Comparison of ENCODE assay signal across 1 cellular context in the genomic region with DNA sequence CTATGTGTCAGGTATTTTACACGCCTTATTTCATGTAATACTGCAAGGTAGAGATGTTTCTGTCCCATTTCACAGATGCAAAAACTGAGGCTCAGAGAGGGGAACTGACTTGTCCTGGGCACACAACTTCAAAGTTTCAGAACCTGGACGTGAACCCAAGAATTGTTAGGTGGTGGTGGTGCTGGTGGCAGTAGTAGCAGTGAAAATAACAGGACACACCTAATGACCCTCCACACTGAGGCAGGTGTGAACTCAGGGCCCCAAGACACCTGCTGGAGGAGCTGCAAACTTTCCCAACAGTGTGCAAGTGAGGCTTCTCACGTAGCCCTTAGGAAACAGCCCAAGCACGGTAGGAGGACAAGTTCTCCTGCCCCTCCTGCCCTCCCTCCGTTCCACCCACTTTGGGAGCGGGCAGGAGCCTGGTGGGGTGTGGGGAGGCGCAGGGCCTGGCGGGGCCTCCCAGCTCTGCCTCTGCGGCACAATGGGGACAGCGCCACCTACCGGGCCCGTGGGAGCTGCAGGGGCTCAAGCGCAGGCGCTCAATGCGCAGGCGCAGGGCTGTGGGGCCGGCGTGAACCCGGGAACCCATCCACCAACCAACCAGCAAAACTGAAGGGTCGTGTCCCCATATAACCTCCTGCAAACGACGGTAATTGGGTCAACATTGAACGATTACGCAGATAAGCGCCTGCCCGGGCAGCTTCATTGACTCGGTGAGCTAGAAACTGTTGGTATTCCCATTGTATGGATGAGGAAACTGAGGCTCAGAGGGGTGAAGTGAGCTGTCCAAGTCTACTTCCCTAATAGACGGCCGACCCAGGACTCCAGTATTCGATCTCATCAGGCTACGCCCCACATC.
TF ChIP-seq lines count a peak whose summit lies in the region.

No MANE protein-coding gene starts in this region.

TF ChIP-seq in K562, 482 proteins besides CTCF, POLR2A, EP300 and RAD21 (continued from another document and continues in another):
- TF ChIP-seq, protein P1, sequence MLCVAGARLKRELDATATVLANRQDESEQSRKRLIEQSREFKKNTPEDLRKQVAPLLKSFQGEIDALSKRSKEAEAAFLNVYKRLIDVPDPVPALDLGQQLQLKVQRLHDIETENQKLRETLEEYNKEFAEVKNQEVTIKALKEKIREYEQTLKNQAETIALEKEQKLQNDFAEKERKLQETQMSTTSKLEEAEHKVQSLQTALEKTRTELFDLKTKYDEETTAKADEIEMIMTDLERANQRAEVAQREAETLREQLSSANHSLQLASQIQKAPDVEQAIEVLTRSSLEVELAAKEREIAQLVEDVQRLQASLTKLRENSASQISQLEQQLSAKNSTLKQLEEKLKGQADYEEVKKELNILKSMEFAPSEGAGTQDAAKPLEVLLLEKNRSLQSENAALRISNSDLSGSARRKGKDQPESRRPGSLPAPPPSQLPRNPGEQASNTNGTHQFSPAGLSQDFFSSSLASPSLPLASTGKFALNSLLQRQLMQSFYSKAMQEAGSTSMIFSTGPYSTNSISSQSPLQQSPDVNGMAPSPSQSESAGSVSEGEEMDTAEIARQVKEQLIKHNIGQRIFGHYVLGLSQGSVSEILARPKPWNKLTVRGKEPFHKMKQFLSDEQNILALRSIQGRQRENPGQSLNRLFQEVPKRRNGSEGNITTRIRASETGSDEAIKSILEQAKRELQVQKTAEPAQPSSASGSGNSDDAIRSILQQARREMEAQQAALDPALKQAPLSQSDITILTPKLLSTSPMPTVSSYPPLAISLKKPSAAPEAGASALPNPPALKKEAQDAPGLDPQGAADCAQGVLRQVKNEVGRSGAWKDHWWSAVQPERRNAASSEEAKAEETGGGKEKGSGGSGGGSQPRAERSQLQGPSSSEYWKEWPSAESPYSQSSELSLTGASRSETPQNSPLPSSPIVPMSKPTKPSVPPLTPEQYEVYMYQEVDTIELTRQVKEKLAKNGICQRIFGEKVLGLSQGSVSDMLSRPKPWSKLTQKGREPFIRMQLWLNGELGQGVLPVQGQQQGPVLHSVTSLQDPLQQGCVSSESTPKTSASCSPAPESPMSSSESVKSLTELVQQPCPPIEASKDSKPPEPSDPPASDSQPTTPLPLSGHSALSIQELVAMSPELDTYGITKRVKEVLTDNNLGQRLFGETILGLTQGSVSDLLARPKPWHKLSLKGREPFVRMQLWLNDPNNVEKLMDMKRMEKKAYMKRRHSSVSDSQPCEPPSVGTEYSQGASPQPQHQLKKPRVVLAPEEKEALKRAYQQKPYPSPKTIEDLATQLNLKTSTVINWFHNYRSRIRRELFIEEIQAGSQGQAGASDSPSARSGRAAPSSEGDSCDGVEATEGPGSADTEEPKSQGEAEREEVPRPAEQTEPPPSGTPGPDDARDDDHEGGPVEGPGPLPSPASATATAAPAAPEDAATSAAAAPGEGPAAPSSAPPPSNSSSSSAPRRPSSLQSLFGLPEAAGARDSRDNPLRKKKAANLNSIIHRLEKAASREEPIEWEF (CRISPR knock-in tag; IDR thresholded peaks at IDR 0.05): no peak
- TF ChIP-seq ZNF445 (CRISPR knock-in tag; IDR thresholded peaks at IDR 0.05; ENCODE audit: low read depth) (no peak), PRPF4 (IDR thresholded peaks at IDR 0.05; ENCODE audit: insufficient read depth, low read depth, low read length, poor library complexity, severe bottlenecking) (no peak), ELF4 (CRISPR knock-in tag; IDR thresholded peaks at IDR 0.05) (no peak), KLF6 (CRISPR knock-in tag; IDR thresholded peaks at IDR 0.05; ENCODE audit: borderline replicate concordance) (no peak), MBD2 (IDR thresholded peaks at IDR 0.05; ENCODE audit: borderline replicate concordance, low read depth) (no peak), TAF9B (IDR thresholded peaks at IDR 0.05; ENCODE audit: partially characterized antibody) (no peak), GATA2 (CRISPR knock-in tag; IDR thresholded peaks at IDR 0.05) (no peak), ZEB2 (IDR thresholded peaks at IDR 0.05) (no peak), ZKSCAN8 (CRISPR knock-in tag; IDR thresholded peaks at IDR 0.05) (no peak), HMG20A (CRISPR knock-in tag; conservative IDR thresholded peaks at IDR 0.05) (no peak), ZNF140 (CRISPR knock-in tag; IDR thresholded peaks at IDR 0.05) (no peak), FOXA1 (IDR thresholded peaks at IDR 0.05; ENCODE audit: borderline replicate concordance) (no peak), RBBP5 (IDR thresholded peaks at IDR 0.05; ENCODE audit: borderline replicate concordance, insufficient read depth, low read length, poor library complexity, severe bottlenecking) (no peak), NBN (IDR thresholded peaks at IDR 0.05; ENCODE audit: low read depth) (no peak), BACH1 (tag; IDR thresholded peaks at IDR 0.05) (no peak), CBX2 (IDR thresholded peaks at IDR 0.05; ENCODE audit: insufficient read depth, low read length, poor library complexity, severe bottlenecking) (no peak), ZNF695 (CRISPR knock-in tag; IDR thresholded peaks at IDR 0.05) (no peak), YY1 (IDR thresholded peaks at IDR 0.05; ENCODE audit: borderline replicate concordance in 1 of 3, control insufficient read depth in 1 of 3, extremely low read depth in 1 of 3, insufficient read depth in 3 of 3, insufficient read length in 1 of 3, insufficient replicate concordance in 2 of 3, low read depth in 1 of 3, low read length in 2 of 3) (no peak), NELFE (IDR thresholded peaks at IDR 0.05; ENCODE audit: insufficient read depth, insufficient read length) (no peak), PYGO2 (tag; IDR thresholded peaks at IDR 0.05) (no peak), SRSF1 (IDR thresholded peaks at IDR 0.05; ENCODE audit: low read depth, low read length) (no peak), GATAD2A (IDR thresholded peaks at IDR 0.05) (no peak)
- TF ChIP-seq, protein P2, sequence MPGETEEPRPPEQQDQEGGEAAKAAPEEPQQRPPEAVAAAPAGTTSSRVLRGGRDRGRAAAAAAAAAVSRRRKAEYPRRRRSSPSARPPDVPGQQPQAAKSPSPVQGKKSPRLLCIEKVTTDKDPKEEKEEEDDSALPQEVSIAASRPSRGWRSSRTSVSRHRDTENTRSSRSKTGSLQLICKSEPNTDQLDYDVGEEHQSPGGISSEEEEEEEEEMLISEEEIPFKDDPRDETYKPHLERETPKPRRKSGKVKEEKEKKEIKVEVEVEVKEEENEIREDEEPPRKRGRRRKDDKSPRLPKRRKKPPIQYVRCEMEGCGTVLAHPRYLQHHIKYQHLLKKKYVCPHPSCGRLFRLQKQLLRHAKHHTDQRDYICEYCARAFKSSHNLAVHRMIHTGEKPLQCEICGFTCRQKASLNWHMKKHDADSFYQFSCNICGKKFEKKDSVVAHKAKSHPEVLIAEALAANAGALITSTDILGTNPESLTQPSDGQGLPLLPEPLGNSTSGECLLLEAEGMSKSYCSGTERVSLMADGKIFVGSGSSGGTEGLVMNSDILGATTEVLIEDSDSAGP (CRISPR knock-in tag; IDR thresholded peaks at IDR 0.05): no peak
- TF ChIP-seq, protein P3, sequence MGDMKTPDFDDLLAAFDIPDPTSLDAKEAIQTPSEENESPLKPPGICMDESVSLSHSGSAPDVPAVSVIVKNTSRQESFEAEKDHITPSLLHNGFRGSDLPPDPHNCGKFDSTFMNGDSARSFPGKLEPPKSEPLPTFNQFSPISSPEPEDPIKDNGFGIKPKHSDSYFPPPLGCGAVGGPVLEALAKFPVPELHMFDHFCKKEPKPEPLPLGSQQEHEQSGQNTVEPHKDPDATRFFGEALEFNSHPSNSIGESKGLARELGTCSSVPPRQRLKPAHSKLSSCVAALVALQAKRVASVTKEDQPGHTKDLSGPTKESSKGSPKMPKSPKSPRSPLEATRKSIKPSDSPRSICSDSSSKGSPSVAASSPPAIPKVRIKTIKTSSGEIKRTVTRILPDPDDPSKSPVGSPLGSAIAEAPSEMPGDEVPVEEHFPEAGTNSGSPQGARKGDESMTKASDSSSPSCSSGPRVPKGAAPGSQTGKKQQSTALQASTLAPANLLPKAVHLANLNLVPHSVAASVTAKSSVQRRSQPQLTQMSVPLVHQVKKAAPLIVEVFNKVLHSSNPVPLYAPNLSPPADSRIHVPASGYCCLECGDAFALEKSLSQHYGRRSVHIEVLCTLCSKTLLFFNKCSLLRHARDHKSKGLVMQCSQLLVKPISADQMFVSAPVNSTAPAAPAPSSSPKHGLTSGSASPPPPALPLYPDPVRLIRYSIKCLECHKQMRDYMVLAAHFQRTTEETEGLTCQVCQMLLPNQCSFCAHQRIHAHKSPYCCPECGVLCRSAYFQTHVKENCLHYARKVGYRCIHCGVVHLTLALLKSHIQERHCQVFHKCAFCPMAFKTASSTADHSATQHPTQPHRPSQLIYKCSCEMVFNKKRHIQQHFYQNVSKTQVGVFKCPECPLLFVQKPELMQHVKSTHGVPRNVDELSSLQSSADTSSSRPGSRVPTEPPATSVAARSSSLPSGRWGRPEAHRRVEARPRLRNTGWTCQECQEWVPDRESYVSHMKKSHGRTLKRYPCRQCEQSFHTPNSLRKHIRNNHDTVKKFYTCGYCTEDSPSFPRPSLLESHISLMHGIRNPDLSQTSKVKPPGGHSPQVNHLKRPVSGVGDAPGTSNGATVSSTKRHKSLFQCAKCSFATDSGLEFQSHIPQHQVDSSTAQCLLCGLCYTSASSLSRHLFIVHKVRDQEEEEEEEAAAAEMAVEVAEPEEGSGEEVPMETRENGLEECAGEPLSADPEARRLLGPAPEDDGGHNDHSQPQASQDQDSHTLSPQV (IDR thresholded peaks at IDR 0.05): no peak
- TF ChIP-seq, protein P4, sequence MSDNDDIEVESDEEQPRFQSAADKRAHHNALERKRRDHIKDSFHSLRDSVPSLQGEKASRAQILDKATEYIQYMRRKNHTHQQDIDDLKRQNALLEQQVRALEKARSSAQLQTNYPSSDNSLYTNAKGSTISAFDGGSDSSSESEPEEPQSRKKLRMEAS (CRISPR knock-in tag; IDR thresholded peaks at IDR 0.05): peak; percentile 54
- TF ChIP-seq, protein P5, sequence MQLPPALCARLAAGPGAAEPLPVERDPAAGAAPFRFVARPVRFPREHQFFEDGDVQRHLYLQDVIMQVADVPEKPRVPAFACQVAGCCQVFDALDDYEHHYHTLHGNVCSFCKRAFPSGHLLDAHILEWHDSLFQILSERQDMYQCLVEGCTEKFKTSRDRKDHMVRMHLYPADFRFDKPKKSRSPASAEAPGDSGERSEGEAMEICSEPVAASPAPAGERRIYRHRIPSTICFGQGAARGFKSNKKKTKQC (CRISPR knock-in tag; IDR thresholded peaks at IDR 0.05): no peak
- TF ChIP-seq, protein P6, sequence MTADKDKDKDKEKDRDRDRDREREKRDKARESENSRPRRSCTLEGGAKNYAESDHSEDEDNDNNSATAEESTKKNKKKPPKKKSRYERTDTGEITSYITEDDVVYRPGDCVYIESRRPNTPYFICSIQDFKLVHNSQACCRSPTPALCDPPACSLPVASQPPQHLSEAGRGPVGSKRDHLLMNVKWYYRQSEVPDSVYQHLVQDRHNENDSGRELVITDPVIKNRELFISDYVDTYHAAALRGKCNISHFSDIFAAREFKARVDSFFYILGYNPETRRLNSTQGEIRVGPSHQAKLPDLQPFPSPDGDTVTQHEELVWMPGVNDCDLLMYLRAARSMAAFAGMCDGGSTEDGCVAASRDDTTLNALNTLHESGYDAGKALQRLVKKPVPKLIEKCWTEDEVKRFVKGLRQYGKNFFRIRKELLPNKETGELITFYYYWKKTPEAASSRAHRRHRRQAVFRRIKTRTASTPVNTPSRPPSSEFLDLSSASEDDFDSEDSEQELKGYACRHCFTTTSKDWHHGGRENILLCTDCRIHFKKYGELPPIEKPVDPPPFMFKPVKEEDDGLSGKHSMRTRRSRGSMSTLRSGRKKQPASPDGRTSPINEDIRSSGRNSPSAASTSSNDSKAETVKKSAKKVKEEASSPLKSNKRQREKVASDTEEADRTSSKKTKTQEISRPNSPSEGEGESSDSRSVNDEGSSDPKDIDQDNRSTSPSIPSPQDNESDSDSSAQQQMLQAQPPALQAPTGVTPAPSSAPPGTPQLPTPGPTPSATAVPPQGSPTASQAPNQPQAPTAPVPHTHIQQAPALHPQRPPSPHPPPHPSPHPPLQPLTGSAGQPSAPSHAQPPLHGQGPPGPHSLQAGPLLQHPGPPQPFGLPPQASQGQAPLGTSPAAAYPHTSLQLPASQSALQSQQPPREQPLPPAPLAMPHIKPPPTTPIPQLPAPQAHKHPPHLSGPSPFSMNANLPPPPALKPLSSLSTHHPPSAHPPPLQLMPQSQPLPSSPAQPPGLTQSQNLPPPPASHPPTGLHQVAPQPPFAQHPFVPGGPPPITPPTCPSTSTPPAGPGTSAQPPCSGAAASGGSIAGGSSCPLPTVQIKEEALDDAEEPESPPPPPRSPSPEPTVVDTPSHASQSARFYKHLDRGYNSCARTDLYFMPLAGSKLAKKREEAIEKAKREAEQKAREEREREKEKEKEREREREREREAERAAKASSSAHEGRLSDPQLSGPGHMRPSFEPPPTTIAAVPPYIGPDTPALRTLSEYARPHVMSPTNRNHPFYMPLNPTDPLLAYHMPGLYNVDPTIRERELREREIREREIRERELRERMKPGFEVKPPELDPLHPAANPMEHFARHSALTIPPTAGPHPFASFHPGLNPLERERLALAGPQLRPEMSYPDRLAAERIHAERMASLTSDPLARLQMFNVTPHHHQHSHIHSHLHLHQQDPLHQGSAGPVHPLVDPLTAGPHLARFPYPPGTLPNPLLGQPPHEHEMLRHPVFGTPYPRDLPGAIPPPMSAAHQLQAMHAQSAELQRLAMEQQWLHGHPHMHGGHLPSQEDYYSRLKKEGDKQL (CRISPR knock-in tag; IDR thresholded peaks at IDR 0.05; ENCODE audit: borderline replicate concordance): no peak
- TF ChIP-seq, protein P7, sequence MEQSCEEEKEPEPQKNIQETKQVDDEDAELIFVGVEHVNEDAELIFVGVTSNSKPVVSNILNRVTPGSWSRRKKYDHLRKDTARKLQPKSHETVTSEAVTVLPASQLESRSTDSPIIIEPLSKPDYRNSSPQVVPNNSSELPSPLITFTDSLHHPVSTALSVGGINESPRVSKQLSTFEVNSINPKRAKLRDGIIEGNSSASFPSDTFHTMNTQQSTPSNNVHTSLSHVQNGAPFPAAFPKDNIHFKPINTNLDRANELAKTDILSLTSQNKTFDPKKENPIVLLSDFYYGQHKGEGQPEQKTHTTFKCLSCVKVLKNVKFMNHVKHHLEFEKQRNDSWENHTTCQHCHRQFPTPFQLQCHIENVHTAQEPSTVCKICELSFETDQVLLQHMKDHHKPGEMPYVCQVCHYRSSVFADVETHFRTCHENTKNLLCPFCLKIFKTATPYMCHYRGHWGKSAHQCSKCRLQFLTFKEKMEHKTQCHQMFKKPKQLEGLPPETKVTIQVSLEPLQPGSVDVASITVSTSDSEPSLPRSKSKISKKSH (CRISPR knock-in tag; IDR thresholded peaks at IDR 0.05): no peak
- TF ChIP-seq, protein P8, sequence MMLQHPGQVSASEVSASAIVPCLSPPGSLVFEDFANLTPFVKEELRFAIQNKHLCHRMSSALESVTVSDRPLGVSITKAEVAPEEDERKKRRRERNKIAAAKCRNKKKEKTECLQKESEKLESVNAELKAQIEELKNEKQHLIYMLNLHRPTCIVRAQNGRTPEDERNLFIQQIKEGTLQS (IDR thresholded peaks at IDR 0.05): no peak
- TF ChIP-seq, protein P8 (CRISPR knock-in tag; conservative IDR thresholded peaks at IDR 0.05): no peak
- TF ChIP-seq, protein P9, sequence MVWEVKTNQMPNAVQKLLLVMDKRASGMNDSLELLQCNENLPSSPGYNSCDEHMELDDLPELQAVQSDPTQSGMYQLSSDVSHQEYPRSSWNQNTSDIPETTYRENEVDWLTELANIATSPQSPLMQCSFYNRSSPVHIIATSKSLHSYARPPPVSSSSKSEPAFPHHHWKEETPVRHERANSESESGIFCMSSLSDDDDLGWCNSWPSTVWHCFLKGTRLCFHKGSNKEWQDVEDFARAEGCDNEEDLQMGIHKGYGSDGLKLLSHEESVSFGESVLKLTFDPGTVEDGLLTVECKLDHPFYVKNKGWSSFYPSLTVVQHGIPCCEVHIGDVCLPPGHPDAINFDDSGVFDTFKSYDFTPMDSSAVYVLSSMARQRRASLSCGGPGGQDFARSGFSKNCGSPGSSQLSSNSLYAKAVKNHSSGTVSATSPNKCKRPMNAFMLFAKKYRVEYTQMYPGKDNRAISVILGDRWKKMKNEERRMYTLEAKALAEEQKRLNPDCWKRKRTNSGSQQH (CRISPR knock-in tag; IDR thresholded peaks at IDR 0.05): no peak
